Comparison of ENCODE assay signal across 7 cellular contexts in genomic region chr3:160102001-160102400, GRCh38.
DNase-seq lines count a peak whose midpoint lies in the region; ATAC-seq, FAIRE-seq and TF ChIP-seq lines count a peak whose summit lies in the region.
"Not testable (repeated sequence)": the region's sequence is repeated elsewhere in the genome, so short reads cannot be mapped to it uniquely, and the experiment has no call there.

No MANE protein-coding gene starts in this region.

- not testable (repeated sequence) for H2BK5ac ChIP-seq in trophoblast cell (ENCODE audit: low read depth, low read length, poor library complexity)

- H4K12ac ChIP-seq in trophoblast cell (ENCODE audit: low read depth, low read length) = not testable (repeated sequence)

- not testable (repeated sequence) for TF ChIP-seq CTCF in K562 (IDR thresholded peaks at IDR 0.05 in 2 of 3, conservative IDR thresholded peaks at IDR 0.05 in 1 of 3; ENCODE audit: insufficient read depth in 2 of 3, low read depth in 1 of 3, low read length in 3 of 3); HepG2 (CRISPR knock-in tag; IDR thresholded peaks at IDR 0.05)

- H3K18ac ChIP-seq in trophoblast cell (ENCODE audit: low read length) = not testable (repeated sequence)

- WGBS in K562 (ENCODE audit: insufficient coverage, low coverage, missing lambda C conversion rate) = 25% methylated on average over 4 of the region's 7 CpGs
- WGBS in HepG2 (ENCODE audit: low lambda C conversion rate) = 62% methylated on average over 7 of the region's 7 CpGs
- WGBS in trophoblast cell (ENCODE audit: extremely low coverage, insufficient coverage, insufficient read length) = no CpG with 5 or more reads among the region's 7 CpGs

- peaks cover 0 to 13% of the 10 kb centered on the region in 2 experiments; a peak in 2 of 5 replicates for H3K27me3 ChIP-seq in K562 (ENCODE audit: control insufficient read depth in 2 of 2, insufficient read depth in 2 of 2, low read length in 2 of 2)
- H3K27me3 ChIP-seq in HepG2 (ENCODE audit: control insufficient read depth in 1 of 2, insufficient read depth in 2 of 2, low read length in 2 of 2); trophoblast cell (ENCODE audit: insufficient read depth, low read length): not testable (repeated sequence)

- BruUV-seq in K562 (replicated peaks; lab: Mats Ljungman, UMichigan); HepG2 (replicated peaks; lab: Mats Ljungman, UMichigan): not testable (repeated sequence)

- H2AFZ ChIP-seq in K562 (ENCODE audit: low read depth, low read length); HepG2 (ENCODE audit: low read length); trophoblast cell (ENCODE audit: insufficient read depth, low read length, poor library complexity): not testable (repeated sequence)

- not testable (repeated sequence) for H3K23ac ChIP-seq in trophoblast cell (ENCODE audit: low read length)

- not testable (repeated sequence) for H3K4me3 ChIP-seq in K562; HepG2 (replicated peaks in 1 of 3; ENCODE audit: insufficient read depth in 1 of 3, low read depth in 2 of 3, low read length in 3 of 3); trophoblast cell (ENCODE audit: low read depth, low read length)

- H3K36me3 ChIP-seq in K562 (ENCODE audit: control insufficient read depth, insufficient read depth, low read length); HepG2 (replicated peaks in 1 of 2; ENCODE audit: control insufficient read depth in 1 of 2, insufficient read depth in 2 of 2, low read length in 2 of 2); trophoblast cell (ENCODE audit: control insufficient read depth in 1 of 2, insufficient read depth in 2 of 2, low read length in 2 of 2): not testable (repeated sequence)

- POLR2A ChIA-PET in K562 (lab: Yijun Ruan, JAX); HepG2 (lab: Yijun Ruan, JAX): not testable (repeated sequence)

- not testable (repeated sequence) for H4K8ac ChIP-seq in trophoblast cell (ENCODE audit: low read depth, low read length)

- CTCF ChIA-PET in K562 (lab: Yijun Ruan, JAX; ENCODE audit: low intra/inter-chr PET ratio); HepG2 (lab: Yijun Ruan, JAX; ENCODE audit: low intra/inter-chr PET ratio, low total read pairs): not testable (repeated sequence)

- TF ChIP-seq POLR2A in K562 (conservative IDR thresholded peaks at IDR 0.05); HepG2 (IDR thresholded peaks at IDR 0.05; ENCODE audit: insufficient read depth in 1 of 2, low read depth in 2 of 2, low read length in 2 of 2): not testable (repeated sequence)

- not testable (repeated sequence) for FAIRE-seq in K562 (lab: Jason Lieb, UNC); HepG2 (lab: Jason Lieb, UNC)

- not testable (repeated sequence) for H3K9me3 ChIP-seq in K562 (replicated peaks; ENCODE audit: control insufficient read depth, insufficient read depth, low read depth, low read length); HepG2 (ENCODE audit: low read length); trophoblast cell (ENCODE audit: insufficient read depth, low read depth, low read length)

- H2AK5ac ChIP-seq in trophoblast cell (ENCODE audit: low read length) = not testable (repeated sequence)

- not testable (repeated sequence) for H2BK12ac ChIP-seq in trophoblast cell (ENCODE audit: low read length)

- not testable (repeated sequence) for H3K14ac ChIP-seq in trophoblast cell (ENCODE audit: low read length)

- not testable (repeated sequence) for TF ChIP-seq EP300 in Ishikawa (IDR thresholded peaks at IDR 0.05; ENCODE audit: borderline replicate concordance); K562 (IDR thresholded peaks at IDR 0.05; ENCODE audit: low read length); HepG2 (IDR thresholded peaks at IDR 0.05; ENCODE audit: low read depth in 2 of 2, low read length in 2 of 2); HepG2 (CRISPR knock-in tag; IDR thresholded peaks at IDR 0.05; ENCODE audit: borderline replicate concordance)

- in situ Hi-C loops in K562 (cut with MboI); HepG2 (cut with HindIII; ENCODE audit: extremely low pct_ligation_motif_present, low pct_unique_long_range_greater_than_20kb): not testable (repeated sequence)

- H3K4me1 ChIP-seq in K562 (replicated peaks in 1 of 2; ENCODE audit: control insufficient read depth in 2 of 2, insufficient read depth in 2 of 2, low read length in 2 of 2); trophoblast cell (ENCODE audit: control insufficient read depth in 1 of 2, insufficient read depth in 2 of 2, low read length in 2 of 2): not testable (repeated sequence)
- H3K4me1 ChIP-seq in HepG2 (ENCODE audit: insufficient read depth, low read length) = peaks cover 34% of the 10 kb centered on the region

- ATAC-seq in K562, HepG2: not testable (repeated sequence)

- H3K9me1 ChIP-seq in K562 (ENCODE audit: control insufficient read depth, insufficient read depth, low read length) = not testable (repeated sequence)

- TF ChIP-seq RAD21 in Ishikawa (IDR thresholded peaks at IDR 0.05; ENCODE audit: low read depth); K562 (CRISPR knock-in tag; conservative IDR thresholded peaks at IDR 0.05 in 1 of 2, IDR thresholded peaks at IDR 0.05 in 1 of 2); HepG2 (CRISPR knock-in tag; IDR thresholded peaks at IDR 0.05): not testable (repeated sequence)

- not testable (repeated sequence) for H3K79me2 ChIP-seq in K562 (ENCODE audit: control insufficient read depth, insufficient read depth, low read length); HepG2 (ENCODE audit: insufficient read depth, low read length); trophoblast cell (ENCODE audit: control insufficient read depth, insufficient read depth, low read length, poor library complexity)

- H4K91ac ChIP-seq in trophoblast cell (ENCODE audit: low read depth, low read length) = not testable (repeated sequence)

- not testable (repeated sequence) for H2BK120ac ChIP-seq in trophoblast cell (ENCODE audit: insufficient read depth, low read length, poor library complexity)

- not testable (repeated sequence) for H3K4me2 ChIP-seq in K562 (ENCODE audit: insufficient read depth, low read length); HepG2 (ENCODE audit: low read depth, low read length); trophoblast cell (ENCODE audit: low read length)

- not testable (repeated sequence) for H3K4ac ChIP-seq in trophoblast cell (ENCODE audit: low read depth, low read length)

- not testable (repeated sequence) for H3K79me1 ChIP-seq in trophoblast cell (ENCODE audit: low read length)

- H3K27ac ChIP-seq in K562 (ENCODE audit: extremely low read depth, low read depth, low read length); HepG2 (ENCODE audit: extremely low read length, insufficient read depth, low read length); trophoblast cell (ENCODE audit: low read depth, low read length): not testable (repeated sequence)

- intact Hi-C loops in K562 (cut with micrococcal nuclease); HepG2 (cut with micrococcal nuclease; ENCODE audit: unreplicated experiment): not testable (repeated sequence)

- not testable (repeated sequence) for H4K20me1 ChIP-seq in K562 (replicated peaks; ENCODE audit: control insufficient read depth, insufficient read depth, low read length); HepG2 (ENCODE audit: insufficient read depth, low read length)

- DNase-seq in DMS 273 (lab: John Stamatoyannopoulos, UW; ENCODE audit: unreplicated experiment) = peak; percentile 57
- peak; percentile 34 for DNase-seq in NCI-H2171 (lab: John Stamatoyannopoulos, UW)
- peak; percentile 3 for DNase-seq in NCI-H748 (lab: John Stamatoyannopoulos, UW; ENCODE audit: unreplicated experiment)
- not testable (repeated sequence) for DNase-seq in K562 (ENCODE audit: extremely low read depth in 1 of 4, low spot score in 3 of 4); HepG2 (ENCODE audit: low spot score)
- DNase-seq in trophoblast cell = peak; percentile 16 to 33

- not testable (repeated sequence) for H3K9ac ChIP-seq in K562 (ENCODE audit: insufficient read depth in 1 of 2, low read depth in 2 of 2, low read length in 2 of 2); HepG2 (ENCODE audit: insufficient read depth, low read depth, low read length); trophoblast cell (ENCODE audit: low read length)

TF ChIP-seq in Ishikawa, 13 proteins besides CTCF, POLR2A, EP300 and RAD21:
- TF ChIP-seq NFIC (IDR thresholded peaks at IDR 0.05) = peak; percentile 73
TF ChIP-seq in Ishikawa: peak in this region for 1; not testable (repeated sequence) for 12.

TF ChIP-seq in K562, 482 proteins besides CTCF, POLR2A, EP300 and RAD21:
- TF ChIP-seq NFIC (IDR thresholded peaks at IDR 0.05) (peak; percentile 98), NFIX (CRISPR knock-in tag; IDR thresholded peaks at IDR 0.05; ENCODE audit: low read depth) (peak; percentile 96)

TF ChIP-seq in HepG2, 621 proteins besides CTCF, POLR2A, EP300 and RAD21:
- peak; percentile 62 for TF ChIP-seq LCORL (IDR thresholded peaks at IDR 0.05)
- TF ChIP-seq LCORL (CRISPR knock-in tag; IDR thresholded peaks at IDR 0.05) = not testable (repeated sequence)
